Comparison of ENCODE assay signal across 1 cellular context in the genomic region with DNA sequence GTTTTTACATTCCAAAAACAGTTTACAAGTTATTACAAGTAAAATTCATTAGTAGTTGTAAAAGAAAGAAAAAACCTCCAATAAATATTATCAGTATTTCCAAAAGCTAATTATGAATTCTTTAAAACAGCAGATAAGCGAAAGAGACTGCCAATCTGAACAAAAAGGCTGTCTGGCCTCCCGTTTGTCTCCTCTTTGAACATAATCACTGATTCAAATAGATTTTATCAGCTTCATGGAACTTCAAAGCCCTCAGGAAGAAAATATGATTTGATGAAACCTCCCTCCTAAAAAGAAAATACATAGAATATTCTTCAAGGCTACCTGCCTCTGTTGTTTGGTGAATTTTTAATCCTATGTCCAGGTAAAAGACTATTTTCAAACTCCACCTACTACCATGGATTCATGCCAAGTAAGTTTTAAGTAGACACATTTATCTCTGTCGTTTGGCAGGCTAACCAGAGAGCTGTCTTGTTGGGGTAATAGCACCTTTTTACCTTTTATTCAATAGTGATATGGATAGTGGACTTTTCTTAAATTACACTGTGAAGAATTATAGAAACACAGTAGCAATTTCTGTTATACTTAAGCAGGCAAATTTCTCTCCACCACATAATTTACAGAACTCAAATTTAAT.
TF ChIP-seq lines count a peak whose summit lies in the region.

No MANE protein-coding gene starts in this region.

TF ChIP-seq in GM12891, 5 proteins besides CTCF, POLR2A, EP300 and RAD21:
- TF ChIP-seq SPI1 (IDR thresholded peaks at IDR 0.05; ENCODE audit: low read depth, low read length) = no peak
- no peak for TF ChIP-seq TAF1 (IDR thresholded peaks at IDR 0.05; ENCODE audit: low read depth, low read length)
- TF ChIP-seq POU2F2 (IDR thresholded peaks at IDR 0.05; ENCODE audit: low read depth, low read length) = no peak
- no peak for TF ChIP-seq POLR2AphosphoS5 (IDR thresholded peaks at IDR 0.05; ENCODE audit: low read depth, low read length)
- TF ChIP-seq PAX5 (IDR thresholded peaks at IDR 0.05; ENCODE audit: insufficient read depth, low read length, severe bottlenecking) = no peak
